Comparison of ENCODE assay signal across 18 cellular contexts in the genomic region with DNA sequence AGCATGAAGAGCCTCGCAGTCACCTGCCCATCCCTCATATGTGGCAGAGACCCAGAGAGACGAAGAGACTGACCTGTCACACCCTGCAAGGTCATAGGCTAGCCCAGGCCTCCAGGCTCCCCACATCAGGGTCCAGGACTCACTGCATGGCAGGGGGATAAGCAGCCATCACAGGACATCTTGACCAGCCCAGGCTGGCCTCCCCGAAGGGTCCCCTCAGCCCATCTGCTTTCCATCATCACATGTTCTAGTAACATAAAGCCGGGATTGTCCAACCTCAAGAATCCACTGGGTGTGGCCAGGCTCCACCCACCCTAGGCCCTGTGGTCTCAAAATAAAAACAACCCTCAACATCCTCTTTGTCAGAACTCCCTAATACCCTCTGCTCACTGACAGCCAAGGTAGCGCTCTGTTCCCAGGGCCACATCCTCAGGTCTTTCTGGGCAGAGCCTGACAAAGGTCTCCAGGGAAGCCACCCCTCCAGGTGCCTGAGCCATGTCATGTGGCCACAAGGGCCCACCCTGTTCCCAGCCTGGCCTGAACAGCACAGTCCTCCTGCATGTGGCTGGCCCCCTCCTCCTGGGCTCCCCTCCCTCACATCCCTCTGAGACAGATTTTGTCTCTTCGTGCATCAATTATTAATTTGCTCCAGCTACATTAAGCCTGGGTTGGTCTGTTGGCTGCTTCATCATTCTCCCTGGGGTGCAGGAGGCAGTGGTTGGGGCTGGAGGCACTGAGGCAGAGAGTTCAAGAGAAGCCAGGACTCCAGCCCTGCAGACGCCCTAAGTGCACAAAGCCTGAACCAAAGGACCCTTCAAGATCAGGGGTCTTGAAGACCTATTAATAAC.
DNase-seq lines count a peak whose midpoint lies in the region; TF ChIP-seq lines count a peak whose summit lies in the region.
"Had no signal": no experiment of that assay in that cellular context is flagged by ENCODE, and none has a peak within 500 bp of the region (broad histone marks: within the 10 kb centered on the region; RNA-seq: fewer than 3 reads in every experiment).

No MANE protein-coding gene starts in this region.

- H3K4me1 Mint-ChIP-seq in activated T-cell treated with anti-CD3 and anti-CD28 coated beads, Interleukin-2, amount 50 U/mL, for 24 hours (ENCODE audit: low read depth): no peaks in the 10 kb centered on the region
- H3K4me1 Mint-ChIP-seq in chondrocyte (ENCODE audit: low read depth): no peaks in the 10 kb centered on the region
- H3K4me1 Mint-ChIP-seq in neural crest cell: peaks cover 7% of the 10 kb centered on the region

- H3K4me3 ChIP-seq in transverse colon: no peak overlapping the region
- H3K4me3 ChIP-seq: A549, mucosa of descending colon, tibial artery had no signal

- H3K9me3 ChIP-seq in transverse colon: no peaks in the 10 kb centered on the region
- H3K9me3 ChIP-seq: A549, mucosa of descending colon, tibial artery had no signal

- no peak overlapping the region for H3K27ac Mint-ChIP-seq in activated T-cell treated with anti-CD3 and anti-CD28 coated beads, Interleukin-2, amount 50 U/mL, for 24 hours
- H3K27ac Mint-ChIP-seq in chondrocyte (ENCODE audit: unreplicated experiment): no peak overlapping the region
- peak overlapping the region; percentile 62 for H3K27ac Mint-ChIP-seq in neural crest cell (ENCODE audit: unreplicated experiment)
- H3K27ac Mint-ChIP-seq: CD8-positive, alpha-beta T cell; effector memory CD8-positive, alpha-beta T cell; HFFc6 had no signal

- TF ChIP-seq POLR2A in transverse colon (IDR thresholded peaks at IDR 0.05): no peak

- no peak overlapping the region for H3K27ac ChIP-seq in transverse colon
- H3K27ac ChIP-seq: A549, tibial artery had no signal

- intact Hi-C loops in transverse colon (cut with DNase I; ENCODE audit: low total_unique reads): no loop called here

- no peak for TF ChIP-seq EP300 in transverse colon (IDR thresholded peaks at IDR 0.05; ENCODE audit: low read depth)

- DNase-seq in activated T-cell treated with anti-CD3 and anti-CD28 coated beads, Interleukin-2, amount 50 U/mL, for 24 hours: peak; percentile 16
- DNase-seq in activated T-cell treated with anti-CD3 and anti-CD28 coated beads, Interleukin-2, amount 50 U/mL, for 1 hour: no peak
- DNase-seq in chondrocyte (ENCODE audit: low spot score): peak; percentile 58
- no peak for DNase-seq in neural crest cell (ENCODE audit: low read depth, low spot score)
- DNase-seq in transverse colon: peak; percentile 3
- no peak for DNase-seq in iPS-NIHi7 (ENCODE audit: extremely low spot score)
- DNase-seq in DMS53 (lab: John Stamatoyannopoulos, UW): no peak
- DNase-seq in NCI-H128 (lab: John Stamatoyannopoulos, UW; ENCODE audit: unreplicated experiment): no peak
- DNase-seq: amniotic stem cell; central memory CD4-positive, alpha-beta T cell; effector memory CD8-positive, alpha-beta T cell; HFFc6; mucosa of descending colon; NCI-H1092 treated with DMSO at 0.1 percent for 48 hours; small intestine had no signal

- no peaks in the 10 kb centered on the region for H3K27me3 Mint-ChIP-seq in activated T-cell treated with anti-CD3 and anti-CD28 coated beads, Interleukin-2, amount 50 U/mL, for 24 hours
- peaks cover 20% of the 10 kb centered on the region for H3K27me3 Mint-ChIP-seq in chondrocyte (ENCODE audit: low read depth)
- no peaks in the 10 kb centered on the region for H3K27me3 Mint-ChIP-seq in neural crest cell (ENCODE audit: low read depth)

- H3K36me3 Mint-ChIP-seq in activated T-cell treated with anti-CD3 and anti-CD28 coated beads, Interleukin-2, amount 50 U/mL, for 24 hours (ENCODE audit: low read depth): no peaks in the 10 kb centered on the region
- H3K36me3 Mint-ChIP-seq in chondrocyte (ENCODE audit: low read depth) (no peaks in the 10 kb centered on the region), neural crest cell (ENCODE audit: low read depth) (no peaks in the 10 kb centered on the region)
- H3K36me3 Mint-ChIP-seq: CD8-positive, alpha-beta T cell had no signal

- in situ Hi-C loops in transverse colon (cut with MboI; ENCODE audit: low pct_ligation_motif_present in 1 of 4, low pct_unique_long_range_greater_than_20kb in 1 of 4, low sequenced_read_pairs in 3 of 4): no loop called here

- no peaks in the 10 kb centered on the region for H3K9me3 Mint-ChIP-seq in activated T-cell treated with anti-CD3 and anti-CD28 coated beads, Interleukin-2, amount 50 U/mL, for 24 hours
- H3K9me3 Mint-ChIP-seq in chondrocyte (ENCODE audit: low read depth): no peaks in the 10 kb centered on the region
- H3K9me3 Mint-ChIP-seq in neural crest cell: no peaks in the 10 kb centered on the region
- H3K9me3 Mint-ChIP-seq: CD8-positive, alpha-beta T cell; effector memory CD8-positive, alpha-beta T cell; HFFc6 had no signal

- TF ChIP-seq CTCF in chondrocyte (IDR thresholded peaks at IDR 0.05) (no peak), neural crest cell (conservative IDR thresholded peaks at IDR 0.05) (no peak), transverse colon (IDR thresholded peaks at IDR 0.05) (no peak)

- no peaks in the 10 kb centered on the region for H3K27me3 ChIP-seq in transverse colon
- H3K27me3 ChIP-seq: tibial artery had no signal

- WGBS in transverse colon (ENCODE audit: low coverage in 1 of 2), 2 donors: 74 to 100% methylated on average over 1 to 7 of the region's 7 CpGs

- H3K4me3 Mint-ChIP-seq in activated T-cell treated with anti-CD3 and anti-CD28 coated beads, Interleukin-2, amount 50 U/mL, for 24 hours: no peak overlapping the region
- H3K4me3 Mint-ChIP-seq in chondrocyte (ENCODE audit: unreplicated experiment): no peak overlapping the region
- H3K4me3 Mint-ChIP-seq in neural crest cell: no peak overlapping the region
- H3K4me3 Mint-ChIP-seq: CD8-positive, alpha-beta T cell; effector memory CD8-positive, alpha-beta T cell; HFFc6 had no signal

- no peaks in the 10 kb centered on the region for H3K4me1 ChIP-seq in transverse colon
- H3K4me1 ChIP-seq: A549 had no signal

- H3K36me3 ChIP-seq in transverse colon: no peaks in the 10 kb centered on the region
- H3K36me3 ChIP-seq: tibial artery had no signal

Comparison
In these comparisons a context has a peak if more than half of its experiments do, and no peak if none do; other contexts are left out.
1. DNase-seq: peak in activated T-cell treated with anti-CD3 and anti-CD28 coated beads, Interleukin-2, amount 50 U/mL, for 24 hours (single experiment), chondrocyte (single experiment) and transverse colon (single experiment); none in activated T-cell treated with anti-CD3 and anti-CD28 coated beads, Interleukin-2, amount 50 U/mL, for 1 hour (single experiment), neural crest cell (single experiment), iPS-NIHi7 (single experiment), DMS53 (single experiment) and NCI-H128 (single experiment).